8 cellular contexts compared by ENCODE assay signal in genomic region chr7:44574286-44574872, GRCh38. TPM values are rescaled to one million over a fixed set of nuclear protein-coding genes. Genes with fewer than 3 reads are reported as not detected.
DNase-seq lines count a peak whose midpoint lies in the region; ATAC-seq, FAIRE-seq and TF ChIP-seq lines count a peak whose summit lies in the region.

No MANE protein-coding gene starts in this region.

- H3K4me2 ChIP-seq in BLaER1 treated with 17β-estradiol and CSF1 and Interleukin-3, amounts not matched to agents 10 nM and 100 nM = peak overlapping the region; percentile 87 to 98 (median 93)
- H3K4me2 ChIP-seq in mammary epithelial cell (ENCODE audit: insufficient read depth, low read depth, low read length) = peak overlapping the region; percentile 83

- H3K79me2 ChIP-seq in mammary epithelial cell (ENCODE audit: insufficient read depth, low read length) = peaks cover 71% of the 10 kb centered on the region

- H3K27me3 ChIP-seq in BLaER1 treated with 17β-estradiol and CSF1 and Interleukin-3, amounts not matched to agents 10 nM and 100 nM = no peaks in the 10 kb centered on the region
- H3K27me3 ChIP-seq in HL-60 (ENCODE audit: insufficient read depth, poor library complexity, severe bottlenecking) (no peaks in the 10 kb centered on the region), mammary epithelial cell (ENCODE audit: insufficient read depth, low read length) (no peaks in the 10 kb centered on the region), muscle layer of colon (ENCODE audit: control insufficient read depth in 1 of 2, insufficient read depth in 2 of 2, low read length in 2 of 2) (no peaks in the 10 kb centered on the region)

- TSS peak; percentile 49 for BruUV-seq in mammary epithelial cell (replicated peaks; lab: Mats Ljungman, UMichigan)

- intact Hi-C loops in mammary epithelial cell (cut with micrococcal nuclease) = no loop called here

- WGBS in mammary epithelial cell (ENCODE audit: low coverage, missing lambda C conversion rate) = 11% methylated on average over 9 of the region's 18 CpGs

- H3K9ac ChIP-seq in BLaER1 treated with 17β-estradiol and CSF1 and Interleukin-3, amounts not matched to agents 10 nM and 100 nM = peak overlapping the region; percentile 84 to 96 (median 94)
- H3K9ac ChIP-seq in mammary epithelial cell (ENCODE audit: insufficient read depth, low read length) = peak overlapping the region; percentile 85
- peak overlapping the region; percentile 47 for H3K9ac ChIP-seq in muscle layer of colon (ENCODE audit: low read length)

- no peak for ATAC-seq in GM21423 (IDR thresholded peaks at IDR 0.05; ENCODE audit: unreplicated experiment)

- peaks cover 63 to 83% (median 72%) of the 10 kb centered on the region in 11 experiments for H3K36me3 ChIP-seq in BLaER1 treated with 17β-estradiol and CSF1 and Interleukin-3, amounts not matched to agents 10 nM and 100 nM
- H3K36me3 ChIP-seq in mammary epithelial cell (ENCODE audit: insufficient read depth, low read length) (peaks cover 36% of the 10 kb centered on the region), muscle layer of colon (ENCODE audit: insufficient read depth, low read length) (peaks cover 55% of the 10 kb centered on the region)

- H3K4me3 ChIP-seq in BLaER1 treated with 17β-estradiol and CSF1 and Interleukin-3, amounts not matched to agents 10 nM and 100 nM = peak overlapping the region; percentile 71 to 98 (median 87)
- H3K4me3 ChIP-seq in HL-60 (replicated peaks; ENCODE audit: insufficient read depth, low read length) (peak overlapping the region; percentile 93), mammary epithelial cell (replicated peaks in 1 of 3; ENCODE audit: insufficient read depth in 1 of 3, low read depth in 2 of 3, low read length in 3 of 3) (peak overlapping the region; percentile 72 to 96 (median 91)), muscle layer of colon (ENCODE audit: low read depth in 1 of 2, low read length in 2 of 2) (peak overlapping the region; percentile 84 to 98)

- peak overlapping the region; percentile 62 to 95 (median 92) for H3K27ac ChIP-seq in BLaER1 treated with 17β-estradiol and CSF1 and Interleukin-3, amounts not matched to agents 10 nM and 100 nM
- H3K27ac ChIP-seq in HL-60 (replicated peaks) (peak overlapping the region; percentile 76), mammary epithelial cell (ENCODE audit: insufficient read depth, low read depth, low read length) (peak overlapping the region; percentile 20), muscle layer of colon (ENCODE audit: low read depth, low read length) (peak overlapping the region; percentile 89)

- no peaks in the 10 kb centered on the region for H3K9me3 ChIP-seq in BLaER1 treated with 17β-estradiol and CSF1 and Interleukin-3, amounts not matched to agents 10 nM and 100 nM (replicated peaks in 1 of 11)
- H3K9me3 ChIP-seq in mammary epithelial cell (replicated peaks; ENCODE audit: insufficient read depth, low read length) (no peaks in the 10 kb centered on the region), muscle layer of colon (ENCODE audit: low read length) (no peaks in the 10 kb centered on the region)

- no peak for TF ChIP-seq POLR2A in H54 (IDR thresholded peaks at IDR 0.05; ENCODE audit: low read depth, low read length)

- H4K20me1 ChIP-seq in BLaER1 treated with 17β-estradiol and CSF1 and Interleukin-3, amounts not matched to agents 10 nM and 100 nM = peaks cover 4 to 52% (median 29%) of the 10 kb centered on the region in 11 experiments; a peak in 17 of 22 replicates
- H4K20me1 ChIP-seq in mammary epithelial cell (ENCODE audit: insufficient read depth, low read length) = no peaks in the 10 kb centered on the region

- in situ Hi-C loops in mammary epithelial cell (cut with MboI; ENCODE audit: low sequenced_read_pairs in 2 of 2) = loop anchor here in 1 of 2 donors (25.0 kb wide), 1 partner anchor 362 kb away; the partner anchor contains the start of gene YKT6

- DNase-seq in HL-60 (ENCODE audit: low read depth in 1 of 2, low spot score in 1 of 2) = no peak
- no peak for DNase-seq in mammary epithelial cell
- no peak for DNase-seq in NCI-H510A treated with DMSO at 0.1 percent for 48 hours (lab: John Stamatoyannopoulos, UW)
- DNase-seq in H54 (ENCODE audit: insufficient read length, low spot score) = no peak
- no peak for DNase-seq in COLO829 (ENCODE audit: low spot score)

- peak overlapping the region; percentile 88 for H2AFZ ChIP-seq in mammary epithelial cell (ENCODE audit: low read depth, low read length)

- dilution Hi-C loops in mammary epithelial cell (cut with HindIII; ENCODE audit: low sequenced_read_pairs) = no loop called here

- peaks cover 27 to 33% (median 29%) of the 10 kb centered on the region in 10 experiments for H3K4me1 ChIP-seq in BLaER1 treated with 17β-estradiol and CSF1 and Interleukin-3, amounts not matched to agents 10 nM and 100 nM
- H3K4me1 ChIP-seq in mammary epithelial cell (ENCODE audit: insufficient read depth, low read length) (peaks cover 10% of the 10 kb centered on the region), muscle layer of colon (ENCODE audit: insufficient read depth, low read length) (peaks cover 16% of the 10 kb centered on the region)

- CTCF ChIA-PET in mammary epithelial cell (lab: Charles Lee; ENCODE audit: low non-redundant PET) = no interaction called here

- FAIRE-seq in H54 (lab: Jason Lieb, UNC) = no peak

- TF ChIP-seq CTCF in HL-60 (IDR thresholded peaks at IDR 0.05; ENCODE audit: insufficient read depth, low read length) (no peak), mammary epithelial cell (conservative IDR thresholded peaks at IDR 0.05 in 1 of 2, IDR thresholded peaks at IDR 0.05 in 1 of 2; ENCODE audit: extremely low read depth in 1 of 2, insufficient read depth in 1 of 2, low read depth in 1 of 2, low read length in 2 of 2) (no peak)

RNA-seq across cellular contexts. Expression of gene DDX56, which starts 0.7 kb away (rescaled TPM):
- 10 to 100 TPM; 51.3 to 85.8 TPM for total RNA-seq in mammary epithelial cell
- polyA plus RNA-seq in mammary epithelial cell = 78.1 TPM
- 87.3 TPM for polyA minus RNA-seq in mammary epithelial cell

RNA-seq across cellular contexts. Expression of gene TMED4, which starts 7.7 kb away (rescaled TPM):
- 10 to 100 TPM; 48.2 to 87.9 TPM for total RNA-seq in mammary epithelial cell
- 61.8 TPM for polyA plus RNA-seq in mammary epithelial cell
- polyA minus RNA-seq in mammary epithelial cell = 37.2 TPM

RNA-seq across cellular contexts. Expression of gene OGDH, which starts 32.0 kb away (rescaled TPM):
- total RNA-seq in mammary epithelial cell = 10 to 100 TPM; 82.4 to 96.9 TPM
- polyA plus RNA-seq in mammary epithelial cell = 81.2 TPM
- 222 TPM for polyA minus RNA-seq in mammary epithelial cell

RNA-seq across cellular contexts. Expression of gene NPC1L1, which starts 33.2 kb away (rescaled TPM):
- not detected for total RNA-seq in mammary epithelial cell
- not detected for polyA plus RNA-seq in mammary epithelial cell
- polyA minus RNA-seq in mammary epithelial cell = not detected

Comparison
In these comparisons a context has a peak if more than half of its experiments do, and no peak if none do; other contexts are left out.
1. H3K27ac ChIP-seq: peak in every context shown above with its lines; median percentile 92 in BLaER1 treated with 17β-estradiol and CSF1 and Interleukin-3, amounts not matched to agents 10 nM and 100 nM; 89 in muscle layer of colon; 76 in HL-60; 20 in mammary epithelial cell.